Comparison of ENCODE assay signal across 8 cellular contexts in genomic region chr6:159693128-159693893, GRCh38. TPM values are rescaled to one million over a fixed set of nuclear protein-coding genes. Genes with fewer than 3 reads are reported as not detected.
DNase-seq lines count a peak whose midpoint lies in the region; ATAC-seq and TF ChIP-seq lines count a peak whose summit lies in the region.

Gene SOD2, minus strand, starts transcription at chr6:159693241. Its CDS starts 74 bp downstream, at chr6:159693167.

- H2AFZ ChIP-seq in DND-41 (ENCODE audit: low read depth, low read length) (peak within 1 kb of the TSS; percentile 68), KMS-11 (ENCODE audit: low read depth) (peak within 1 kb of the TSS; percentile 67), fibroblast of lung (ENCODE audit: low read length) (peak within 1 kb of the TSS; percentile 67)

- H3K4me3 ChIP-seq in DND-41 (ENCODE audit: low read depth in 1 of 2, low read length in 2 of 2) = peak within 1 kb of the TSS; percentile 76 to 81
- no peak within 1 kb of the TSS for H3K4me3 ChIP-seq in KMS-11 (IDR thresholded peaks at IDR 0.05; ENCODE audit: insufficient read depth, low read depth, low read length)
- H3K4me3 ChIP-seq in fibroblast of lung (replicated peaks in 1 of 4; ENCODE audit: control extremely low read depth in 1 of 4, insufficient read depth in 1 of 4, low read depth in 3 of 4, low read length in 4 of 4) = peak within 1 kb of the TSS; percentile 70 to 93 (median 80)
- H3K4me3 ChIP-seq in naive thymus-derived CD4-positive, alpha-beta T cell (ENCODE audit: low read length) = peak within 1 kb of the TSS; percentile 63

- peak within 1 kb of the TSS; percentile 85 for H3K9ac ChIP-seq in DND-41 (ENCODE audit: low read depth, low read length)
- peak within 1 kb of the TSS; percentile 81 for H3K9ac ChIP-seq in KMS-11
- H3K9ac ChIP-seq in fibroblast of lung (ENCODE audit: insufficient read depth, low read length) = peak within 1 kb of the TSS; percentile 83

- H3K4me2 ChIP-seq in DND-41 (ENCODE audit: insufficient read depth, low read length) (peak within 1 kb of the TSS; percentile 89), KMS-11 (peak within 1 kb of the TSS; percentile 91), fibroblast of lung (ENCODE audit: extremely low read depth, insufficient read depth, low read length) (peak within 1 kb of the TSS; percentile 96)

- POLR2A ChIA-PET in naive thymus-derived CD4-positive, alpha-beta T cell (lab: Charles Lee) = interaction anchor here (0.8 to 10.0 kb wide), 9 partner anchors 18 to 322 kb away, joined by 3 to 115 read pairs (median 6); partner anchors contain the start of genes ACAT2, MRPL18, TCP1 and WTAP

- no peaks in the 10 kb centered on the region for H3K27me3 ChIP-seq in DND-41 (ENCODE audit: insufficient read depth, low read length, poor library complexity)
- no peaks in the 10 kb centered on the region for H3K27me3 ChIP-seq in KMS-11 (ENCODE audit: insufficient read depth, low read depth)
- H3K27me3 ChIP-seq in fibroblast of lung (ENCODE audit: control insufficient read depth, insufficient read depth, low read length) = no peaks in the 10 kb centered on the region
- no peaks in the 10 kb centered on the region for H3K27me3 ChIP-seq in naive thymus-derived CD4-positive, alpha-beta T cell (ENCODE audit: control insufficient read depth in 2 of 2, insufficient read depth in 2 of 2, low read length in 2 of 2)

- H3K4me1 Mint-ChIP-seq in activated T-helper 1 cell treated with anti-CD3 and anti-CD28 coated beads, Interleukin-12 subunit alpha, Interleukin-12 subunit beta, Interleukin-2, Interleukin-4 antibody, amounts not matched to agents 30 ng/mL and 10 ng/mL and 1 ng/mL, durations not matched to agents 14 hours and 24 hours and 36 hours (ENCODE audit: low read depth) = peaks cover 51% of the 10 kb centered on the region
- H3K4me1 Mint-ChIP-seq in naive thymus-derived CD4-positive, alpha-beta T cell = peaks cover 31 to 62% (median 44%) of the 10 kb centered on the region in 7 donors
- peaks cover 27 to 37% of the 10 kb centered on the region in 2 donors for H3K4me1 Mint-ChIP-seq in stimulated activated naive B cell treated with anti-CD40 and anti-IgM and Interleukin-4, amounts not matched to agents 10 μg/mL and 1 μg/mL and 100 μg/mL, for 72 hours

- no peaks in the 10 kb centered on the region for H3K27me3 Mint-ChIP-seq in activated T-helper 1 cell treated with anti-CD3 and anti-CD28 coated beads, Interleukin-12 subunit alpha, Interleukin-12 subunit beta, Interleukin-2, Interleukin-4 antibody, amounts not matched to agents 30 ng/mL and 10 ng/mL and 1 ng/mL, durations not matched to agents 14 hours and 24 hours and 36 hours (ENCODE audit: insufficient read depth)
- H3K27me3 Mint-ChIP-seq in naive thymus-derived CD4-positive, alpha-beta T cell = no peaks in the 10 kb centered on the region
- H3K27me3 Mint-ChIP-seq in stimulated activated naive B cell treated with anti-CD40 and anti-IgM and Interleukin-4, amounts not matched to agents 10 μg/mL and 1 μg/mL and 100 μg/mL, for 72 hours = no peaks in the 10 kb centered on the region

- peak; percentile 86 for ATAC-seq in DND-41 (ENCODE audit: insufficient read depth, low read depth)
- peak; percentile 78 for ATAC-seq in GM21737 (IDR thresholded peaks at IDR 0.05; ENCODE audit: unreplicated experiment)
- ATAC-seq in naive thymus-derived CD4-positive, alpha-beta T cell = peak; percentile 84
- ATAC-seq in stimulated activated naive B cell treated with anti-CD40 and anti-IgM and Interleukin-4, amounts not matched to agents 10 μg/mL and 1 μg/mL and 100 μg/mL, for 72 hours (replicated peaks) = peak; percentile 82 to 85

- H3K9me3 ChIP-seq in DND-41 (ENCODE audit: insufficient read depth, low read length, severe bottlenecking) = no peaks in the 10 kb centered on the region
- no peaks in the 10 kb centered on the region for H3K9me3 ChIP-seq in fibroblast of lung (ENCODE audit: control insufficient read depth, insufficient read depth, low read depth, low read length)
- no peaks in the 10 kb centered on the region for H3K9me3 ChIP-seq in naive thymus-derived CD4-positive, alpha-beta T cell (ENCODE audit: control insufficient read depth in 2 of 3, low read length in 3 of 3)

- H3K4me3 Mint-ChIP-seq in activated T-helper 1 cell treated with anti-CD3 and anti-CD28 coated beads, Interleukin-12 subunit alpha, Interleukin-12 subunit beta, Interleukin-2, Interleukin-4 antibody, amounts not matched to agents 30 ng/mL and 10 ng/mL and 1 ng/mL, durations not matched to agents 14 hours and 24 hours and 36 hours = peak within 1 kb of the TSS; percentile 94
- peak within 1 kb of the TSS; percentile 74 to 97 (median 94) for H3K4me3 Mint-ChIP-seq in naive thymus-derived CD4-positive, alpha-beta T cell
- H3K4me3 Mint-ChIP-seq in stimulated activated naive B cell treated with anti-CD40 and anti-IgM and Interleukin-4, amounts not matched to agents 10 μg/mL and 1 μg/mL and 100 μg/mL, for 72 hours = peak within 1 kb of the TSS; percentile 89 to 90

- H3K36me3 ChIP-seq in DND-41 (ENCODE audit: insufficient read depth, low read length) = peaks cover 19% of the 10 kb centered on the region
- H3K36me3 ChIP-seq in KMS-11 (ENCODE audit: insufficient read depth) = no peaks in the 10 kb centered on the region
- H3K36me3 ChIP-seq in fibroblast of lung (ENCODE audit: control insufficient read depth, insufficient read depth, low read length) = no peaks in the 10 kb centered on the region
- H3K36me3 ChIP-seq in naive thymus-derived CD4-positive, alpha-beta T cell (ENCODE audit: control insufficient read depth in 2 of 3, insufficient read depth in 3 of 3, low read length in 3 of 3) = peaks cover 0 to 19% (median 0%) of the 10 kb centered on the region in 3 experiments

- peaks cover 30% of the 10 kb centered on the region for H3K36me3 Mint-ChIP-seq in activated T-helper 1 cell treated with anti-CD3 and anti-CD28 coated beads, Interleukin-12 subunit alpha, Interleukin-12 subunit beta, Interleukin-2, Interleukin-4 antibody, amounts not matched to agents 30 ng/mL and 10 ng/mL and 1 ng/mL, durations not matched to agents 14 hours and 24 hours and 36 hours (ENCODE audit: low read depth)
- peaks cover 0 to 22% (median 14%) of the 10 kb centered on the region in 5 donors for H3K36me3 Mint-ChIP-seq in naive thymus-derived CD4-positive, alpha-beta T cell
- peaks cover 9 to 15% of the 10 kb centered on the region in 2 donors for H3K36me3 Mint-ChIP-seq in stimulated activated naive B cell treated with anti-CD40 and anti-IgM and Interleukin-4, amounts not matched to agents 10 μg/mL and 1 μg/mL and 100 μg/mL, for 72 hours

- peak; percentile 89 for DNase-seq in DND-41
- DNase-seq in RKO (ENCODE audit: low spot score) = peak; percentile 90
- DNase-seq in activated T-helper 1 cell treated with anti-CD3 and anti-CD28 coated beads, Interleukin-12 subunit alpha, Interleukin-12 subunit beta, Interleukin-2, Interleukin-4 antibody, amounts not matched to agents 30 ng/mL and 10 ng/mL and 1 ng/mL, durations not matched to agents 14 hours and 24 hours and 36 hours (ENCODE audit: low spot score) = peak; percentile 75
- peak; percentile 72 to 88 for DNase-seq in fibroblast of lung (ENCODE audit: low read depth in 2 of 2)
- peak; percentile 75 to 92 (median 85) for DNase-seq in naive thymus-derived CD4-positive, alpha-beta T cell
- peak; percentile 83 for DNase-seq in stimulated activated naive B cell treated with anti-CD40 and anti-IgM and Interleukin-4, amounts not matched to agents 10 μg/mL and 1 μg/mL and 100 μg/mL, for 72 hours

- H3K27ac ChIP-seq in DND-41 (ENCODE audit: low read length) (peak within 1 kb of the TSS; percentile 95), KMS-11 (peak within 1 kb of the TSS; percentile 78), fibroblast of lung (ENCODE audit: insufficient read depth, low read length) (peak within 1 kb of the TSS; percentile 89)
- peak within 1 kb of the TSS; percentile 90 for H3K27ac ChIP-seq in naive thymus-derived CD4-positive, alpha-beta T cell (ENCODE audit: low read depth, low read length)

- CTCF ChIA-PET in naive thymus-derived CD4-positive, alpha-beta T cell (lab: Charles Lee) = interaction anchor here (0.9 to 1.5 kb wide), 3 partner anchors 24 to 247 kb away, joined by 3 to 4 read pairs (median 3); partner anchors contain the start of gene WTAP

- no peaks in the 10 kb centered on the region for H3K9me3 Mint-ChIP-seq in activated T-helper 1 cell treated with anti-CD3 and anti-CD28 coated beads, Interleukin-12 subunit alpha, Interleukin-12 subunit beta, Interleukin-2, Interleukin-4 antibody, amounts not matched to agents 30 ng/mL and 10 ng/mL and 1 ng/mL, durations not matched to agents 14 hours and 24 hours and 36 hours
- H3K9me3 Mint-ChIP-seq in naive thymus-derived CD4-positive, alpha-beta T cell = peaks cover 0 to 5% (median 0%) of the 10 kb centered on the region in 11 donors
- H3K9me3 Mint-ChIP-seq in stimulated activated naive B cell treated with anti-CD40 and anti-IgM and Interleukin-4, amounts not matched to agents 10 μg/mL and 1 μg/mL and 100 μg/mL, for 72 hours = no peaks in the 10 kb centered on the region

- peaks cover 16% of the 10 kb centered on the region for H4K20me1 ChIP-seq in DND-41 (ENCODE audit: insufficient read depth, low read length)
- no peaks in the 10 kb centered on the region for H4K20me1 ChIP-seq in KMS-11 (ENCODE audit: insufficient read depth)
- no peaks in the 10 kb centered on the region for H4K20me1 ChIP-seq in fibroblast of lung (ENCODE audit: control insufficient read depth, extremely low read depth, insufficient read depth, low read length)

- H3K4me1 ChIP-seq in DND-41 (ENCODE audit: insufficient read depth, low read length) (peaks cover 30% of the 10 kb centered on the region), KMS-11 (ENCODE audit: low read depth, poor library complexity, severe bottlenecking) (peaks cover 21% of the 10 kb centered on the region), fibroblast of lung (ENCODE audit: control insufficient read depth, extremely low read depth, insufficient read depth, low read length) (peaks cover 8% of the 10 kb centered on the region)
- peaks cover 18 to 31% of the 10 kb centered on the region in 2 donors for H3K4me1 ChIP-seq in naive thymus-derived CD4-positive, alpha-beta T cell (ENCODE audit: control insufficient read depth in 2 of 2, insufficient read depth in 2 of 2, low read length in 2 of 2)

- TF ChIP-seq CTCF in DND-41 (IDR thresholded peaks at IDR 0.05; ENCODE audit: borderline replicate concordance, extremely low read depth, low read length, poor library complexity, severe bottlenecking) (no peak), KMS-11 (conservative IDR thresholded peaks at IDR 0.05; ENCODE audit: low read depth, low read length) (no peak), fibroblast of lung (conservative IDR thresholded peaks at IDR 0.05 in 1 of 2, IDR thresholded peaks at IDR 0.05 in 1 of 2; ENCODE audit: low read depth in 1 of 2, low read length in 2 of 2) (no peak)

- intact Hi-C loops in activated T-helper 1 cell treated with anti-CD3 and anti-CD28 coated beads, Interleukin-12 subunit alpha, Interleukin-12 subunit beta, Interleukin-2, Interleukin-4 antibody, amounts not matched to agents 30 ng/mL and 10 ng/mL and 1 ng/mL, durations not matched to agents 14 hours and 24 hours and 36 hours (cut with micrococcal nuclease) = loop anchor here (1.0 to 10.0 kb wide), 8 partner anchors 34 to 831 kb away; partner anchors contain the start of genes ACAT2, IGF2R, TCP1 and WTAP
- intact Hi-C loops in naive thymus-derived CD4-positive, alpha-beta T cell (cut with micrococcal nuclease) = loop anchor here (1.0 to 10.0 kb wide), 13 partner anchors 34 to 876 kb away; partner anchors contain the start of genes ACAT2 (in 2 of the 2), WTAP (in 2 of the 2), EZR (in 1 of the 2) and MRPL18 (in 1 of the 2)

- H3K27ac Mint-ChIP-seq in activated T-helper 1 cell treated with anti-CD3 and anti-CD28 coated beads, Interleukin-12 subunit alpha, Interleukin-12 subunit beta, Interleukin-2, Interleukin-4 antibody, amounts not matched to agents 30 ng/mL and 10 ng/mL and 1 ng/mL, durations not matched to agents 14 hours and 24 hours and 36 hours = peak within 1 kb of the TSS; percentile 99
- peak within 1 kb of the TSS; percentile 94 to 98 (median 97) for H3K27ac Mint-ChIP-seq in naive thymus-derived CD4-positive, alpha-beta T cell
- H3K27ac Mint-ChIP-seq in stimulated activated naive B cell treated with anti-CD40 and anti-IgM and Interleukin-4, amounts not matched to agents 10 μg/mL and 1 μg/mL and 100 μg/mL, for 72 hours = peak within 1 kb of the TSS; percentile 95

- H3K79me2 ChIP-seq in DND-41 (ENCODE audit: insufficient read depth, low read length) (peaks cover 45% of the 10 kb centered on the region), KMS-11 (ENCODE audit: insufficient read depth, low read depth) (peaks cover 38% of the 10 kb centered on the region; the same call in 1 of the 2 replicates), fibroblast of lung (ENCODE audit: control insufficient read depth, insufficient read depth, low read length) (peaks cover 21% of the 10 kb centered on the region)

RNA-seq across cellular contexts. Expression of gene SOD2, which starts in this region (rescaled TPM):
- total RNA-seq in activated T-helper 1 cell treated with anti-CD3 and anti-CD28 coated beads, Interleukin-12 subunit alpha, Interleukin-12 subunit beta, Interleukin-2, Interleukin-4 antibody, amounts not matched to agents 30 ng/mL and 10 ng/mL and 1 ng/mL, durations not matched to agents 14 hours and 24 hours and 36 hours = 78.3 and 81.0 TPM in 2 replicates
- total RNA-seq in fibroblast of lung = 1,311 and 1,558 TPM in 2 replicates
- polyA plus RNA-seq in fibroblast of lung = 96.1 and 124 TPM in 2 replicates
- polyA plus RNA-seq in fibroblast of lung (2012) = 112 and 116 TPM in 2 replicates
- polyA minus RNA-seq in fibroblast of lung (ENCODE audit: low replicate concordance) = 41.1 and 54.6 TPM in 2 replicates
- total RNA-seq in naive thymus-derived CD4-positive, alpha-beta T cell = 100 to 1,000 TPM in 4 of 5 experiments, 10 to 100 TPM in 1; 80.2 to 306 (median 105) TPM
- polyA plus RNA-seq in naive thymus-derived CD4-positive, alpha-beta T cell = 100 to 1,000 TPM; 114 to 128 TPM
